ENCODE assay signal across 15 cellular contexts in the genomic region with DNA sequence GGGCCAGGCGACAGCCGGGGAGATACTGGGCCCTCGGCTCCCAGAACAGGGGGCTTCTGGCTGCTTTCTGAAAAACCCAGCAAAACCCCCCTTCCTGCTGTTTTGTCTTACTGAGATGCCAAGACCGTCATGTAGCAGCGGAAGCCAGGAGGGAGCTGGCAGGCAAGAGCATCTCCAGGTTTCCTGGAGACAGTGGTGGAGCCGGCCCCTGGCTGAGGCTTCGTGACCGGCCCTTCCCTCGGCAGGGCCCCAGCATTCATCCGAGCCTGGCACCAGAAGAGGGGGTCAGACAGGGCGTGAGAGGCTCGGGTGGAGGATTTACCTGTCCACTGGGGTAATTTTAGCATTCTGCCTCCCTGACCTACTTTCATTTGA. TPM values are rescaled to one million over a fixed set of nuclear protein-coding genes. Genes with fewer than 3 reads are reported as not detected.
A peak's percentile ranks its signal among the peaks of the same experiment; 100 is the strongest.
DNase-seq lines count a peak whose midpoint lies in the region; ATAC-seq, FAIRE-seq and TF ChIP-seq lines count a peak whose summit lies in the region.
"Had no signal": no experiment of that assay in that cellular context is flagged by ENCODE, and none has a peak within 500 bp of the region (broad histone marks: within the 10 kb centered on the region; RNA-seq: fewer than 3 reads in every experiment).

No MANE protein-coding gene starts in this region.

- peak overlapping the region; percentile 16 for H3K4me2 ChIP-seq in astrocyte (ENCODE audit: low read length)
- H3K4me2 ChIP-seq in hepatocyte, result no peak overlapping the region

- H3K4me3 ChIP-seq in AG04450 (ENCODE audit: low read depth, low read length), result no peak overlapping the region
- no peak overlapping the region for H3K4me3 ChIP-seq in astrocyte (ENCODE audit: insufficient read depth, low read depth, low read length)
- no peak overlapping the region for H3K4me3 ChIP-seq in hepatocyte
- peak overlapping the region in 2 of 4 donors; percentile 10 to 18 for H3K4me3 ChIP-seq in sigmoid colon
- no peak overlapping the region for H3K4me3 ChIP-seq in effector memory CD4-positive, alpha-beta T cell (ENCODE audit: insufficient read depth, low read depth, low read length, poor library complexity, severe bottlenecking)
- H3K4me3 ChIP-seq: lung had no signal

- CTCF ChIA-PET in AG04450 (lab: Charles Lee), result interaction anchor here (1.7 to 2.7 kb wide), 3 partner anchors 10 to 189 kb away, joined by 3 to 15 read pairs (median 12); a partner anchor contains a TSS

- WGBS in hepatocyte (ENCODE audit: low lambda C conversion rate, missing lambda C conversion rate), result 69% methylated on average over 12 of the region's 12 CpGs
- 85 to 93% methylated on average over 12 of the region's 12 CpGs for WGBS in sigmoid colon, 2 donors

- H3K36me3 Mint-ChIP-seq in astrocyte (ENCODE audit: low read depth, unreplicated experiment) (peaks cover 28% of the 10 kb centered on the region), mesothelial cell of epicardium (peaks cover 29% of the 10 kb centered on the region)
- peaks cover 62% of the 10 kb centered on the region for H3K36me3 Mint-ChIP-seq in effector memory CD8-positive, alpha-beta T cell (ENCODE audit: insufficient read depth)

- H3K4me1 ChIP-seq in astrocyte (ENCODE audit: insufficient read depth, low read length) (peaks cover 28% of the 10 kb centered on the region), hepatocyte (ENCODE audit: insufficient read depth) (peaks cover 13% of the 10 kb centered on the region), sigmoid colon (peaks cover 0 to 21% (median 19%) of the 10 kb centered on the region in 4 donors)
- H3K4me1 ChIP-seq in effector memory CD4-positive, alpha-beta T cell (ENCODE audit: control insufficient read depth, insufficient read depth, low read length, poor library complexity, severe bottlenecking), result peaks cover 3% of the 10 kb centered on the region

- TF ChIP-seq POLR2A in sigmoid colon (IDR thresholded peaks at IDR 0.05), result no peak

- DNase-seq in AG04450 (ENCODE audit: low read depth, low spot score), result no peak
- DNase-seq in astrocyte (ENCODE audit: low read depth), result no peak
- no peak for DNase-seq in hepatocyte (ENCODE audit: low spot score)
- peak; percentile 77 for DNase-seq in sigmoid colon
- no peak for DNase-seq in effector memory CD8-positive, alpha-beta T cell
- DNase-seq in mesothelial cell of epicardium (ENCODE audit: low spot score in 2 of 2, unreplicated experiment in 2 of 2), result no peak
- DNase-seq in effector memory CD4-positive, alpha-beta T cell, result no peak
- DNase-seq: activated CD8-positive, alpha-beta T cell treated with anti-CD3 and anti-CD28 coated beads for 36 hours; cortex of kidney; NCI-H1694; NCI-H510A had no signal

- no peaks in the 10 kb centered on the region for H3K9me2 ChIP-seq in hepatocyte (replicated peaks; ENCODE audit: insufficient read depth)

- TF ChIP-seq EP300 in sigmoid colon (IDR thresholded peaks at IDR 0.05), result no peak

- no peak for FAIRE-seq in astrocyte (lab: Jason Lieb, UNC)
- FAIRE-seq: TTC549 had no signal

- H3K36me3 ChIP-seq in astrocyte (ENCODE audit: insufficient read depth, low read length), result peaks cover 6% of the 10 kb centered on the region
- H3K36me3 ChIP-seq in hepatocyte (replicated peaks; ENCODE audit: insufficient read depth, low read depth), result no peaks in the 10 kb centered on the region
- peaks cover 23 to 39% (median 34%) of the 10 kb centered on the region in 4 donors for H3K36me3 ChIP-seq in sigmoid colon
- H3K36me3 ChIP-seq in effector memory CD4-positive, alpha-beta T cell (ENCODE audit: control insufficient read depth, insufficient read depth, low read length), result peaks cover 47% of the 10 kb centered on the region

- H3K27ac ChIP-seq in AG04450 (ENCODE audit: low read depth, low read length) (peak overlapping the region; percentile 21), astrocyte (ENCODE audit: low read depth, low read length) (no peak overlapping the region), hepatocyte (peak overlapping the region; percentile 2), sigmoid colon (peak overlapping the region; percentile 58 to 76 (median 68))
- no peak overlapping the region for H3K27ac ChIP-seq in effector memory CD4-positive, alpha-beta T cell (ENCODE audit: insufficient read depth, low read length, poor library complexity, severe bottlenecking)

- POLR2A ChIA-PET in AG04450 (lab: Yijun Ruan, JAX), result interaction anchor here (0.6 to 0.8 kb wide), 3 partner anchors 9 to 198 kb away, joined by 3 to 12 read pairs (median 3); a partner anchor contains a TSS

- peaks cover 77% of the 10 kb centered on the region for H4K20me1 ChIP-seq in astrocyte (ENCODE audit: insufficient read depth, low read length)
- H4K20me1 ChIP-seq in hepatocyte (ENCODE audit: insufficient read depth, poor library complexity, severe bottlenecking), result peaks cover 30% of the 10 kb centered on the region

- peak overlapping the region; percentile 34 for H3K9ac ChIP-seq in astrocyte (ENCODE audit: low read length)

- no peaks in the 10 kb centered on the region for H3K27me3 Mint-ChIP-seq in astrocyte (ENCODE audit: low read depth, unreplicated experiment)
- no peaks in the 10 kb centered on the region for H3K27me3 Mint-ChIP-seq in effector memory CD8-positive, alpha-beta T cell
- no peaks in the 10 kb centered on the region for H3K27me3 Mint-ChIP-seq in mesothelial cell of epicardium (ENCODE audit: low read depth)
- H3K27me3 Mint-ChIP-seq: activated CD8-positive, alpha-beta T cell treated with anti-CD3 and anti-CD28 coated beads for 36 hours; activated T-helper 17 cell treated with anti-CD3 and anti-CD28 coated beads, Interleukin-2, amount 50 U/mL, for 72 hours had no signal

- H3K27me3 ChIP-seq in AG04450 (ENCODE audit: control insufficient read depth, insufficient read depth, low read length) (no peaks in the 10 kb centered on the region), astrocyte (ENCODE audit: insufficient read depth, low read length) (no peaks in the 10 kb centered on the region), hepatocyte (no peaks in the 10 kb centered on the region), sigmoid colon (no peaks in the 10 kb centered on the region)
- H3K27me3 ChIP-seq in effector memory CD4-positive, alpha-beta T cell (replicated peaks; ENCODE audit: control insufficient read depth, insufficient read depth, low read length, poor library complexity, severe bottlenecking), result no peaks in the 10 kb centered on the region

- peaks cover 75% of the 10 kb centered on the region for H3K79me2 ChIP-seq in astrocyte (ENCODE audit: insufficient read depth, low read length)
- H3K79me2 ChIP-seq in hepatocyte, result peaks cover 51% of the 10 kb centered on the region

- no peak overlapping the region for H3K4me3 Mint-ChIP-seq in astrocyte (ENCODE audit: unreplicated experiment)
- H3K4me3 Mint-ChIP-seq in effector memory CD8-positive, alpha-beta T cell, result no peak overlapping the region
- H3K4me3 Mint-ChIP-seq in mesothelial cell of epicardium, result no peak overlapping the region
- H3K4me3 Mint-ChIP-seq: activated CD8-positive, alpha-beta T cell treated with anti-CD3 and anti-CD28 coated beads for 36 hours; activated T-helper 17 cell treated with anti-CD3 and anti-CD28 coated beads, Interleukin-2, amount 50 U/mL, for 72 hours had no signal

- peaks cover 22% of the 10 kb centered on the region for H3K4me1 Mint-ChIP-seq in astrocyte (ENCODE audit: low read depth, unreplicated experiment)
- H3K4me1 Mint-ChIP-seq in effector memory CD8-positive, alpha-beta T cell (ENCODE audit: low read depth in 2 of 2), result peaks cover 8 to 28% of the 10 kb centered on the region in 2 donors
- H3K4me1 Mint-ChIP-seq in mesothelial cell of epicardium, result peaks cover 6% of the 10 kb centered on the region

- intact Hi-C loops in sigmoid colon (cut with DNase I), result no loop called here

- H3K9me3 Mint-ChIP-seq in astrocyte (ENCODE audit: unreplicated experiment), result no peaks in the 10 kb centered on the region
- H3K9me3 Mint-ChIP-seq in effector memory CD8-positive, alpha-beta T cell, result no peaks in the 10 kb centered on the region
- H3K9me3 Mint-ChIP-seq in mesothelial cell of epicardium, result no peaks in the 10 kb centered on the region
- H3K9me3 Mint-ChIP-seq: activated CD8-positive, alpha-beta T cell treated with anti-CD3 and anti-CD28 coated beads for 36 hours; activated T-helper 17 cell treated with anti-CD3 and anti-CD28 coated beads, Interleukin-2, amount 50 U/mL, for 72 hours had no signal

- TF ChIP-seq CTCF in AG04450 (IDR thresholded peaks at IDR 0.05; ENCODE audit: low read depth, low read length), result no peak
- TF ChIP-seq CTCF in astrocyte (IDR thresholded peaks at IDR 0.05; ENCODE audit: insufficient read depth, low read depth, low read length), result no peak
- TF ChIP-seq CTCF in hepatocyte (IDR thresholded peaks at IDR 0.05; ENCODE audit: poor library complexity), result no peak
- no peak for TF ChIP-seq CTCF in sigmoid colon (IDR thresholded peaks at IDR 0.05)
- no peak for TF ChIP-seq CTCF in mesothelial cell of epicardium (IDR thresholded peaks at IDR 0.05; ENCODE audit: unreplicated experiment)

- no peak overlapping the region for H2AFZ ChIP-seq in astrocyte (ENCODE audit: low read depth, low read length)
- H2AFZ ChIP-seq in hepatocyte, result no peak overlapping the region

- H3K9me3 ChIP-seq in AG04450 (ENCODE audit: control insufficient read depth, insufficient read depth, low read length) (no peaks in the 10 kb centered on the region; the same call in 1 of the 2 replicates), astrocyte (ENCODE audit: insufficient read depth, low read depth, low read length) (no peaks in the 10 kb centered on the region), hepatocyte (ENCODE audit: low read depth) (no peaks in the 10 kb centered on the region), sigmoid colon (no peaks in the 10 kb centered on the region)
- H3K9me3 ChIP-seq in effector memory CD4-positive, alpha-beta T cell (ENCODE audit: control insufficient read depth, low read length), result no peaks in the 10 kb centered on the region

- H3K27ac Mint-ChIP-seq in astrocyte (ENCODE audit: unreplicated experiment) (no peak overlapping the region), mesothelial cell of epicardium (no peak overlapping the region)
- H3K27ac Mint-ChIP-seq in effector memory CD8-positive, alpha-beta T cell, result peak overlapping the region in 1 of 2 donors; percentile 57
- H3K27ac Mint-ChIP-seq: activated CD8-positive, alpha-beta T cell treated with anti-CD3 and anti-CD28 coated beads for 36 hours; activated T-helper 17 cell treated with anti-CD3 and anti-CD28 coated beads, Interleukin-2, amount 50 U/mL, for 72 hours had no signal

- no peak for ATAC-seq in effector memory CD8-positive, alpha-beta T cell (replicated peaks)
- no peak for ATAC-seq in HG02763 (IDR thresholded peaks at IDR 0.05; ENCODE audit: unreplicated experiment)
- ATAC-seq: activated CD8-positive, alpha-beta T cell treated with anti-CD3 and anti-CD28 coated beads for 36 hours; activated T-helper 17 cell treated with anti-CD3 and anti-CD28 coated beads, Interleukin-2, amount 50 U/mL, for 72 hours had no signal

RNA-seq across cellular contexts. Expression of a gene that starts 9.5 kb away (rescaled TPM):
- polyA plus RNA-seq in AG04450 (2011; rRNA removed) (24.3 and 26.6 TPM in 2 replicates), hepatocyte (26.2 and 35.2 TPM in 2 replicates), sigmoid colon (10 to 100 TPM; 10.2 to 33.2 (median 13.9) TPM)
- 18.9 and 22.3 TPM in 2 replicates for polyA minus RNA-seq in AG04450 (2011; rRNA and poly(A)+ RNA removed)
- total RNA-seq in astrocyte (52.4 and 53.4 TPM in 2 replicates), hepatocyte (15.4 and 21.6 TPM in 2 replicates), sigmoid colon (10 to 100 TPM; 24.5 to 29.3 (median 28.5) TPM), mesothelial cell of epicardium (51.0 to 55.0 TPM (median 51.5 TPM) in 3 replicates)

Comparison
In these comparisons a context has a peak if more than half of its experiments do, and no peak if none do; other contexts are left out.
1. H3K27ac ChIP-seq: peak in AG04450 (single experiment), hepatocyte (single experiment) and sigmoid colon (4 of 4); none in astrocyte (single experiment) and effector memory CD4-positive, alpha-beta T cell (single experiment).